In genomic region chr2:24046599-24046929, GRCh38 we compare ENCODE assay signal across 7 cellular contexts. TPM values are rescaled to one million over a fixed set of nuclear protein-coding genes. Genes with fewer than 3 reads are reported as not detected.
DNase-seq lines count a peak whose midpoint lies in the region; ATAC-seq and TF ChIP-seq lines count a peak whose summit lies in the region.

No MANE protein-coding gene starts in this region.

- intact Hi-C loops in activated CD8-positive, alpha-beta T cell treated with anti-CD3 and anti-CD28 coated beads for 36 hours (cut with micrococcal nuclease) = no loop called here

- peaks cover 6% of the 10 kb centered on the region for H3K4me1 ChIP-seq in iPS-18a (ENCODE audit: control insufficient read depth, low read depth, low read length)

- no peak overlapping the region for H3K27ac Mint-ChIP-seq in HFFc6
- peak overlapping the region; percentile 90 for H3K27ac Mint-ChIP-seq in activated CD8-positive, alpha-beta T cell treated with anti-CD3 and anti-CD28 coated beads for 36 hours
- no peak overlapping the region for H3K27ac Mint-ChIP-seq in stimulated activated naive CD8-positive, alpha-beta T cell treated with anti-CD3 and anti-CD28 coated beads, Interleukin-15, amount 100 ng/mL, for 72 hours

- CTCF ChIA-PET in activated CD8-positive, alpha-beta T cell treated with anti-CD3 and anti-CD28 coated beads for 36 hours (lab: Charles Lee) = interaction anchor here (1.0 to 2.3 kb wide), 3 partner anchors 15 to 106 kb away, joined by 4 to 17 read pairs (median 5); partner anchors contain the start of genes TP53I3 and UBXN2A

- TF ChIP-seq CTCF in HFFc6 (IDR thresholded peaks at IDR 0.05) = no peak
- TF ChIP-seq CTCF in activated CD8-positive, alpha-beta T cell treated with anti-CD3 and anti-CD28 coated beads for 36 hours (IDR thresholded peaks at IDR 0.05) = no peak

- H3K36me3 Mint-ChIP-seq in HFFc6 (ENCODE audit: low read depth) = peaks cover 6% of the 10 kb centered on the region; the same call in 1 of the 2 replicates
- H3K36me3 Mint-ChIP-seq in activated CD8-positive, alpha-beta T cell treated with anti-CD3 and anti-CD28 coated beads for 36 hours (ENCODE audit: low read depth) = no peaks in the 10 kb centered on the region

- no peaks in the 10 kb centered on the region; the same call in 1 of the 2 replicates for H3K27me3 Mint-ChIP-seq in HFFc6 (ENCODE audit: insufficient read depth)
- H3K27me3 Mint-ChIP-seq in activated CD8-positive, alpha-beta T cell treated with anti-CD3 and anti-CD28 coated beads for 36 hours = no peaks in the 10 kb centered on the region
- no peaks in the 10 kb centered on the region for H3K27me3 Mint-ChIP-seq in stimulated activated naive CD8-positive, alpha-beta T cell treated with anti-CD3 and anti-CD28 coated beads, Interleukin-15, amount 100 ng/mL, for 72 hours

- DNase-seq in HFFc6 (no peak), NCI-H2196 (lab: John Stamatoyannopoulos, UW; ENCODE audit: unreplicated experiment) (no peak), NCI-H2227 (lab: John Stamatoyannopoulos, UW; ENCODE audit: unreplicated experiment) (no peak), HT-29 (ENCODE audit: low spot score) (no peak)
- no peak for DNase-seq in activated CD8-positive, alpha-beta T cell treated with anti-CD3 and anti-CD28 coated beads for 36 hours
- no peak for DNase-seq in stimulated activated naive CD8-positive, alpha-beta T cell treated with anti-CD3 and anti-CD28 coated beads, Interleukin-15, amount 100 ng/mL, for 72 hours

- no peak for ATAC-seq in activated CD8-positive, alpha-beta T cell treated with anti-CD3 and anti-CD28 coated beads for 36 hours
- no peak for ATAC-seq in stimulated activated naive CD8-positive, alpha-beta T cell treated with anti-CD3 and anti-CD28 coated beads, Interleukin-15, amount 100 ng/mL, for 72 hours

- H3K9ac ChIP-seq in iPS-18a (ENCODE audit: low read length) = peak overlapping the region; percentile 46

- H3K4me3 ChIP-seq in iPS-18a (ENCODE audit: low read length) = peak overlapping the region; percentile 78

- no peaks in the 10 kb centered on the region for H3K9me3 ChIP-seq in iPS-18a (ENCODE audit: control insufficient read depth, low read depth, low read length)

- no peak overlapping the region for H3K27ac ChIP-seq in iPS-18a (ENCODE audit: low read length)

- H3K36me3 ChIP-seq in iPS-18a (ENCODE audit: control insufficient read depth, low read depth, low read length) = no peaks in the 10 kb centered on the region

- peaks cover 31% of the 10 kb centered on the region for H3K4me1 Mint-ChIP-seq in HFFc6 (ENCODE audit: low read depth)
- peaks cover 25% of the 10 kb centered on the region for H3K4me1 Mint-ChIP-seq in activated CD8-positive, alpha-beta T cell treated with anti-CD3 and anti-CD28 coated beads for 36 hours (ENCODE audit: low read depth)
- peaks cover 31% of the 10 kb centered on the region for H3K4me1 Mint-ChIP-seq in stimulated activated naive CD8-positive, alpha-beta T cell treated with anti-CD3 and anti-CD28 coated beads, Interleukin-15, amount 100 ng/mL, for 72 hours

- H3K27me3 ChIP-seq in iPS-18a (ENCODE audit: control insufficient read depth, insufficient read depth, low read length) = no peaks in the 10 kb centered on the region

- POLR2A ChIA-PET in activated CD8-positive, alpha-beta T cell treated with anti-CD3 and anti-CD28 coated beads for 36 hours (lab: Charles Lee) = interaction anchor here (0.6 to 1.8 kb wide), 7 partner anchors 12 to 228 kb away, joined by 3 to 10 read pairs (median 5); partner anchors contain the start of genes ATAD2B, SF3B6 and UBXN2A

- H3K9me3 Mint-ChIP-seq in HFFc6 = no peaks in the 10 kb centered on the region
- no peaks in the 10 kb centered on the region for H3K9me3 Mint-ChIP-seq in activated CD8-positive, alpha-beta T cell treated with anti-CD3 and anti-CD28 coated beads for 36 hours
- H3K9me3 Mint-ChIP-seq in stimulated activated naive CD8-positive, alpha-beta T cell treated with anti-CD3 and anti-CD28 coated beads, Interleukin-15, amount 100 ng/mL, for 72 hours = no peaks in the 10 kb centered on the region

- peak overlapping the region; percentile 96 for H3K4me3 Mint-ChIP-seq in HFFc6
- H3K4me3 Mint-ChIP-seq in activated CD8-positive, alpha-beta T cell treated with anti-CD3 and anti-CD28 coated beads for 36 hours = peak overlapping the region; percentile 96
- H3K4me3 Mint-ChIP-seq in stimulated activated naive CD8-positive, alpha-beta T cell treated with anti-CD3 and anti-CD28 coated beads, Interleukin-15, amount 100 ng/mL, for 72 hours = peak overlapping the region; percentile 96 to 99

RNA-seq across cellular contexts. Expression of gene WDCP, which starts 0.6 kb away (rescaled TPM):
- total RNA-seq in HFFc6 (2021; fragmentation: NEBNext Ultra II Directional; extraction: Animal tissue kit (Norgen Biotek cat#: 25700)) = 10 to 100 TPM; 12.0 to 19.4 (median 13.5) TPM
- 10 to 100 TPM; 20.2 to 23.0 TPM for total RNA-seq in activated CD8-positive, alpha-beta T cell treated with anti-CD3 and anti-CD28 coated beads for 36 hours
- 2.7 and 6.4 TPM in 2 replicates for total RNA-seq in HT-29 (2014; rRNA removed; shearing (Covaris generic))

RNA-seq across cellular contexts. Expression of gene FKBP1B, which starts 3.0 kb away (rescaled TPM):
- 1 to 10 TPM; 4.0 to 6.9 (median 5.2) TPM for total RNA-seq in HFFc6 (2021; fragmentation: NEBNext Ultra II Directional; extraction: Animal tissue kit (Norgen Biotek cat#: 25700))
- total RNA-seq in activated CD8-positive, alpha-beta T cell treated with anti-CD3 and anti-CD28 coated beads for 36 hours = 1 to 10 TPM; 1.3 to 1.7 TPM
- not detected in 2 replicates for total RNA-seq in HT-29 (2014; rRNA removed; shearing (Covaris generic))

RNA-seq across cellular contexts. Expression of gene SF3B6, which starts 29.6 kb away (rescaled TPM):
- total RNA-seq in HFFc6 (2021; fragmentation: NEBNext Ultra II Directional; extraction: Animal tissue kit (Norgen Biotek cat#: 25700)) = 100 to 1,000 TPM; 112 to 139 (median 126) TPM
- 100 to 1,000 TPM; 141 to 144 TPM for total RNA-seq in activated CD8-positive, alpha-beta T cell treated with anti-CD3 and anti-CD28 coated beads for 36 hours
- total RNA-seq in HT-29 (2014; rRNA removed; shearing (Covaris generic)) = 112 and 128 TPM in 2 replicates

RNA-seq across cellular contexts. Expression of gene MFSD2B, which starts 36.7 kb away (rescaled TPM):
- total RNA-seq in HFFc6 (2021; fragmentation: NEBNext Ultra II Directional; extraction: Animal tissue kit (Norgen Biotek cat#: 25700)) = under 1 TPM; 0.18 to 0.35 (median 0.24) TPM
- under 1 TPM; 0.25 to 0.32 TPM for total RNA-seq in activated CD8-positive, alpha-beta T cell treated with anti-CD3 and anti-CD28 coated beads for 36 hours
- total RNA-seq in HT-29 (2014; rRNA removed; shearing (Covaris generic)) = not detected in 2 replicates

RNA-seq across cellular contexts. Expression of gene TP53I3, which starts 38.1 kb away (rescaled TPM):
- total RNA-seq in HFFc6 (2021; fragmentation: NEBNext Ultra II Directional; extraction: Animal tissue kit (Norgen Biotek cat#: 25700)) = 10 to 100 TPM; 51.1 to 66.8 (median 61.4) TPM
- 1 to 10 TPM; 1.8 to 2.6 TPM for total RNA-seq in activated CD8-positive, alpha-beta T cell treated with anti-CD3 and anti-CD28 coated beads for 36 hours
- total RNA-seq in HT-29 (2014; rRNA removed; shearing (Covaris generic)) = 28.7 and 28.9 TPM in 2 replicates
